In the genomic region with DNA sequence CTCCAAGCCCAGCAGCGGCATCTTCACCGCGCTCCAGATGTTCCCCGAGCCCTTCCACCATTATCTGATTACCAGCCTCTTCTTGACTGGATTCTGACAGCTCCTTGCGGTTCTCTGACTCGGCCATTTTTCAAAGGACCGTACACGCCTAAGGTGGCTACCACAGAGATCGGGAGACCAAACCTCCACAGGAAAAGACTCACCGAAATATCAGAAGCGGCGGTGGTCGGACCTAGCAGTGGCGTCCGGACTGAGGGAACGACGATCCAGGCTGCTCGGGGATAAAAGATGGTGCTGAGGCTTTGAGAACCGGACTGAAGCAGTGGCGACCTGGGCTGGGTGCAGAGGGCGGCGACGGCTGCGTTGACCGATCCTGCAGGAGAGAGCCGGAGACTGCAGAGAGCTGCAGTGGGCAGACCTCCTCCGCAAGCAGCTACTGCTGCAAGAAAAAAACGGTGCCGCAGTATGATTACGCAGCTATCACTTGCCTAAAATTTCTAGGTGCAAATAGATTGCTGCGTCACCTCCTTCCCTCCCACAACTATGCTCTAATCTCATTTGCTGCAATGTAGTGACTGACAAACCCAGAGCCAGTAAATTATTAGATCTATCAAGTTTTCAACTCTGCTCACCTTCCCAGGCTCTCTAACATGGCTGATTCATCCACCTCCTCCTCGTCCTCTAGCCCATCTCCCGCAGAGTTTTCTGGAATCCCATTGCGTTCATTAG, we compare ENCODE assay signal across 8 cellular contexts. TPM values are rescaled to one million over a fixed set of nuclear protein-coding genes. Genes with fewer than 3 reads are reported as not detected.
A peak's percentile ranks its signal among the peaks of the same experiment; 100 is the strongest.
DNase-seq lines count a peak whose midpoint lies in the region; ATAC-seq and TF ChIP-seq lines count a peak whose summit lies in the region.

A gene with protein sequence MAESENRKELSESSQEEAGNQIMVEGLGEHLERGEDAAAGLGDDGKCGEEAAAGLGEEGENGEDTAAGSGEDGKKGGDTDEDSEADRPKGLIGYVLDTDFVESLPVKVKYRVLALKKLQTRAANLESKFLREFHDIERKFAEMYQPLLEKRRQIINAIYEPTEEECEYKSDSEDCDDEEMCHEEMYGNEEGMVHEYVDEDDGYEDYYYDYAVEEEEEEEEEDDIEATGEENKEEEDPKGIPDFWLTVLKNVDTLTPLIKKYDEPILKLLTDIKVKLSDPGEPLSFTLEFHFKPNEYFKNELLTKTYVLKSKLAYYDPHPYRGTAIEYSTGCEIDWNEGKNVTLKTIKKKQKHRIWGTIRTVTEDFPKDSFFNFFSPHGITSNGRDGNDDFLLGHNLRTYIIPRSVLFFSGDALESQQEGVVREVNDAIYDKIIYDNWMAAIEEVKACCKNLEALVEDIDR (minus strand): TSS at position 486 of the 729 bp plus-strand sequence. CDS start 359 bp downstream, at position 127.

- POLR2A ChIA-PET in activated B cell treated with CpG ODN at 0.5 μM for 24 hours (lab: Charles Lee), result no interaction called here

- H3K9me3 Mint-ChIP-seq in activated B cell treated with CpG ODN at 0.5 μM for 24 hours, result peaks cover 4% of the 10 kb centered on the region

- H3K27me3 Mint-ChIP-seq in activated B cell treated with CpG ODN at 0.5 μM for 24 hours, result peaks cover 3% of the 10 kb centered on the region

- peaks cover 6% of the 10 kb centered on the region for H3K4me1 Mint-ChIP-seq in activated B cell treated with CpG ODN at 0.5 μM for 24 hours

- TF ChIP-seq CTCF in activated B cell treated with CpG ODN at 0.5 μM for 24 hours (IDR thresholded peaks at IDR 0.05), result no peak

- peak within 1 kb of the TSS; percentile 59 for H3K27ac Mint-ChIP-seq in activated B cell treated with CpG ODN at 0.5 μM for 24 hours

- CTCF ChIA-PET in activated B cell treated with CpG ODN at 0.5 μM for 24 hours (lab: Charles Lee), result no interaction called here

- intact Hi-C loops in activated B cell treated with CpG ODN at 0.5 μM for 24 hours (cut with micrococcal nuclease) (no loop called here), left colon (cut with DNase I, micrococcal nuclease) (no loop called here)

- H3K4me3 Mint-ChIP-seq in activated B cell treated with CpG ODN at 0.5 μM for 24 hours, result peak within 1 kb of the TSS; percentile 74

- DNase-seq in activated B cell treated with CpG ODN at 0.5 μM for 24 hours, result no peak
- peak; percentile 24 to 31 for DNase-seq in left colon
- peak; percentile 21 to 31 for DNase-seq in stimulated activated CD4-positive, alpha-beta T cell treated with anti-CD3 and anti-CD28 coated beads, Interleukin-2, amount 100 ng/mL, for 24 hours
- DNase-seq in NK-92 (lab: John Stamatoyannopoulos, UW; ENCODE audit: unreplicated experiment), result no peak

- peak within 1 kb of the TSS; percentile 86 for H3K27ac ChIP-seq in cingulate gyrus (ENCODE audit: low read depth, low read length)

- no peaks in the 10 kb centered on the region for H3K36me3 Mint-ChIP-seq in activated B cell treated with CpG ODN at 0.5 μM for 24 hours (ENCODE audit: low read depth)

- ATAC-seq in GM18867 (IDR thresholded peaks at IDR 0.05; ENCODE audit: unreplicated experiment) (peak; percentile 70), HG03135 (IDR thresholded peaks at IDR 0.05; ENCODE audit: unreplicated experiment) (peak; percentile 70), activated B cell treated with CpG ODN at 0.5 μM for 24 hours (ENCODE audit: low read depth) (peak; percentile 65), left colon (peak; percentile 82), GM21717 (IDR thresholded peaks at IDR 0.05; ENCODE audit: unreplicated experiment) (no peak)

RNA-seq across cellular contexts. Expression of the gene that starts here (rescaled TPM):
- total RNA-seq in activated B cell treated with CpG ODN at 0.5 μM for 24 hours, result 0.80 and 1.1 TPM in 2 replicates
- 1 to 10 TPM; 2.2 to 2.8 TPM for total RNA-seq in left colon

Comparison
In these comparisons a context has a peak if more than half of its experiments do, and no peak if none do; other contexts are left out.
1. DNase-seq: peak in left colon (2 of 2) and stimulated activated CD4-positive, alpha-beta T cell treated with anti-CD3 and anti-CD28 coated beads, Interleukin-2, amount 100 ng/mL, for 24 hours (2 of 2); none in activated B cell treated with CpG ODN at 0.5 μM for 24 hours (single experiment) and NK-92 (single experiment).